1 cellular context compared by ENCODE assay signal in genomic region chr9:13034696-13035006, GRCh38.
TF ChIP-seq lines count a peak whose summit lies in the region.

No MANE protein-coding gene starts in this region.

TF ChIP-seq in HepG2, 621 proteins besides CTCF, POLR2A, EP300 and RAD21 (continued from another document):
- TF ChIP-seq THRA (CRISPR knock-in tag; IDR thresholded peaks at IDR 0.05; ENCODE audit: borderline replicate concordance) (no peak), ZNF275 (CRISPR knock-in tag; IDR thresholded peaks at IDR 0.05; ENCODE audit: borderline replicate concordance) (no peak)
